ENCODE assay signal across 9 cellular contexts in the genomic region with DNA sequence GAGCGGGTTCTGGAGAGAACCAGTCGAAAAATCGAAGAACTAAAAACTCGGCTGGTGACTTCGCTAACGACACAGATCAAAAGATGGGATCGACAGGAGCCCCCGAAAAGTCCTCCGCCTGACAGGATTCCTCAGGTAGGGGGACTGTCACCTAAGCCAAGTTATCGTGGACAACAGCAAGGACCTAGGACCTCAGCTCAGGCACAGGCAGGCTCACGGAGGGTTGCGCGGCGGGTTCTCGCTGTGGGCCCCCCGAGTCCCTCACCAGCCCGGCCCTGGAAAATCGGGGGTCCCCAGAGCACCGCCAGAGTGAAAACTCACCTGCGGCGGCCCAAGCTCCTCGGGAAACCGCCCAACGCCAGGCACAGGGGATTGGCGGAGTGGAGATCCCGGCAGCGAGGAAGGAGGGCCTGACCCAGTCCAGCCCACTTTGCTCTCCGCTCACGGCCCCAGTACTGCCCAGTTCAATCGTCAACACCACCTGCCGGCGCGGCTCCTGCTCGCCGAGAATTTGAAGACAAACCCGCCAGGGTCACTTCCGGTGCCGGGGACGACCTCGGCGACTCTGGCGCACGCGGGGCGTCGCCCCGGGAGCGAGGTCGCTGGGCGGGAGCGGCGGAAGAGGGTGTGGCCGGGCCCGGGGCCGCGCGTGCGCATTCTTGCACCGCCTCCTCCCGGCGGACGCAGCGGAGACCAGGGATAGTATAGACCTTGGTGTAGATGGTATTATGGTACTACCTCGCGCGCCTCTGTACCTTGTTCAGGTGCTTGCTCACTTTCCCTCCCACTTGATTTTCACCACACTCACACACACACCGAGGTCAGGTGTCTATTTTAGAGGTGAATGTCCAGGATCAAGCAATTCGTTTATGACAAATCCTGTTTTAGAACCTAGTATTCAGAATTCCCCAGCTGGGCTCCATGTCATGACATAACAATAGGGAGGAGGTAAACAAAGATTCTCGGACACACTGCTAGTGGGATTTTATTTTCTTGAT. TPM values are rescaled to one million over a fixed set of nuclear protein-coding genes. Genes with fewer than 3 reads are reported as not detected.
DNase-seq lines count a peak whose midpoint lies in the region; ATAC-seq, FAIRE-seq and TF ChIP-seq lines count a peak whose summit lies in the region.
"Had no signal": no experiment of that assay in that cellular context is flagged by ENCODE, and none has a peak within 500 bp of the region (broad histone marks: within the 10 kb centered on the region; RNA-seq: fewer than 3 reads in every experiment).

A gene (minus strand): TSS at position 567 of the 998 bp plus-strand sequence. CDS start 10,167 bp downstream, outside the sequence.

- DNase-seq in AML-193 (lab: John Stamatoyannopoulos, UW) (peak; percentile 88 to 89), NCI-H446 treated with DMSO at 0.1 percent for 48 hours (lab: John Stamatoyannopoulos, UW) (peak; percentile 61), cerebellum (ENCODE audit: low spot score) (peak; percentile 93), kidney (peak; percentile 95)
- peak; percentile 79 for DNase-seq in activated CD4-positive, alpha-beta T cell treated with anti-CD3 and anti-CD28 coated beads for 1 hour
- DNase-seq in stimulated activated CD4-positive, alpha-beta T cell treated with anti-CD3 and anti-CD28 coated beads, Interleukin-15, amount 100 ng/mL, for 1 hour (ENCODE audit: low read depth in 1 of 2, low spot score in 1 of 2), result peak; percentile 75 to 82

- H3K27ac ChIP-seq in kidney (ENCODE audit: low read depth in 2 of 2, low read length in 2 of 2), result peak within 1 kb of the TSS; percentile 79 to 84

- TF ChIP-seq CTCF in kidney (IDR thresholded peaks at IDR 0.05; ENCODE audit: borderline replicate concordance, extremely low read depth, insufficient read depth), result no peak

- H3K9ac ChIP-seq in kidney (ENCODE audit: low read length in 2 of 2), result peak within 1 kb of the TSS; percentile 72 to 84

- no peaks in the 10 kb centered on the region for H3K9me3 ChIP-seq in kidney (ENCODE audit: control insufficient read depth in 1 of 2, low read length in 2 of 2)

- peak within 1 kb of the TSS; percentile 87 to 92 for H3K4me3 ChIP-seq in kidney (ENCODE audit: low read length in 2 of 2)

- intact Hi-C loops in kidney (cut with DNase I), result no loop called here

- peak; percentile 82 for ATAC-seq in HG03378 (IDR thresholded peaks at IDR 0.05; ENCODE audit: unreplicated experiment)

- FAIRE-seq in kidney (lab: Jason Lieb, UNC), result no peak
- FAIRE-seq: endometrium had no signal

- peak; percentile 93 for TF ChIP-seq POLR2A in GM19099 (IDR thresholded peaks at IDR 0.05; ENCODE audit: extremely low read depth, insufficient read length, low read depth)

- peaks cover 2 to 4% of the 10 kb centered on the region in 2 donors for H3K4me1 ChIP-seq in kidney (ENCODE audit: control insufficient read depth in 1 of 2, insufficient read depth in 1 of 2, low read depth in 1 of 2, low read length in 2 of 2)

- no peaks in the 10 kb centered on the region for H3K36me3 ChIP-seq in kidney (ENCODE audit: control insufficient read depth in 1 of 2, insufficient read depth in 2 of 2, low read length in 2 of 2)

RNA-seq across cellular contexts. Expression of the gene that starts here (rescaled TPM):
- total RNA-seq in cerebellum (17.0 TPM), kidney (16.0 TPM)
- 18.1 TPM for polyA plus RNA-seq in kidney (ENCODE audit: insufficient read depth, low read depth, low replicate concordance)

Comparison
In these comparisons a context has a peak if more than half of its experiments do, and no peak if none do; other contexts are left out.
1. Peak in every context shown above with its lines: DNase-seq, ATAC-seq, H3K4me3 ChIP-seq and H3K27ac ChIP-seq.